Comparison of ENCODE assay signal across 8 cellular contexts in the genomic region with DNA sequence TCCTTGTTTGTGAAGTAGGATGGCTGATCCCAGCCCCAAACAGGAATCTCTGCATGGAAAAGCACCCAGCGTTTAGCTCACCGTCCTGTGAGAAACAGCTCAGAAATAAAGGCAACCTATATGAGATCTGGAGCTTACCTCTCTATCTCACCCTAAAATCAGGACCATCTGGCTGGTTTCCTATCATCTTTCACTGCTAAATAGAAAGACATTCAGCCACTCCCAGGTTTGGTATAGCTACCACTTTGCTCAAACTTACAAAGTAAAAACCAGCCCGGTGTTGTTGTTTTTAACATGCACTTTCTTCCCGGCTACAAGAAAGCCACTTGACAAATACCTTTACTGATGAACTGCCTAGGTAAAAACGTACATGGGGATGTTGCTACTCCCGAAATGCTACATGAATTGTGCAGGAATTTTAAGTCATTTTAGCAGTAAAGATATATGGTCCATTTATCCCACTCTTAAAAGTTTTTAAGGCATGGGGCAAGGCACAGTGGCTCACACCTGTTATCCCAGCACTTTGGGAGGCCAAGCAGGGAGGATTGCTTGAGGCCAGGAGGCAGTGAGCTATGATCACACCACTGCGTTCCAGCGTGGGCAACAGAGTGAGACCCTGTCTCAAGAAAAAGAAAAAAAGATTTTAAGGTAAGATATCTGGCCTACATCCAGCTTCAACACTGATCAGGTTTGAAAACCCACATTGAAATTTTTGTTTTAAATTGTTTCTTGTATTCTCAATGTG. TPM values are rescaled to one million over a fixed set of nuclear protein-coding genes. Genes with fewer than 3 reads are reported as not detected.
DNase-seq lines count a peak whose midpoint lies in the region; ATAC-seq and TF ChIP-seq lines count a peak whose summit lies in the region.

No MANE protein-coding gene starts in this region.

- H4K20me1 ChIP-seq in PC-3 (ENCODE audit: low read length): no peaks in the 10 kb centered on the region

- CTCF ChIA-PET in Calu3 (lab: Charles Lee): interaction anchor here (1.0 to 1.3 kb wide), 2 partner anchors 7 to 152 kb away, joined by 3 read pairs; a partner anchor contains a TSS
- CTCF ChIA-PET in PC-3 (lab: Charles Lee): no interaction called here

- no peaks in the 10 kb centered on the region for H3K4me1 Mint-ChIP-seq in Calu3 (ENCODE audit: low read depth, unreplicated experiment)

- H3K27ac ChIP-seq in PC-3 (ENCODE audit: low read length) (peak overlapping the region; percentile 80), ovary (peak overlapping the region in 1 of 2 donors; percentile 88)

- TF ChIP-seq CTCF in Calu3 (IDR thresholded peaks at IDR 0.05; ENCODE audit: unreplicated experiment) (no peak), PC-3 (conservative IDR thresholded peaks at IDR 0.05; ENCODE audit: low read depth, low read length) (no peak), epithelial cell of esophagus (IDR thresholded peaks at IDR 0.05; ENCODE audit: insufficient read depth, low read depth, low read length, missing control alignments) (no peak), ovary (IDR thresholded peaks at IDR 0.05) (no peak)

- peak overlapping the region; percentile 96 for H2AFZ ChIP-seq in PC-3 (ENCODE audit: low read length)

- peak overlapping the region; percentile 87 for H3K9ac ChIP-seq in PC-3 (ENCODE audit: low read length)

- H3K9me3 ChIP-seq in PC-3 (ENCODE audit: low read length) (no peaks in the 10 kb centered on the region), ovary (no peaks in the 10 kb centered on the region)

- H3K36me3 Mint-ChIP-seq in Calu3 (ENCODE audit: insufficient read depth, unreplicated experiment): peaks cover 21% of the 10 kb centered on the region

- WGBS in ovary, 3 donors: 41 to 42% (median 42%) methylated on average over 8 of the region's 8 CpGs

- H3K27me3 Mint-ChIP-seq in Calu3 (ENCODE audit: unreplicated experiment): no peaks in the 10 kb centered on the region

- TF ChIP-seq EP300 in ovary (IDR thresholded peaks at IDR 0.05): no peak

- H3K79me2 ChIP-seq in PC-3 (ENCODE audit: low read length): peaks cover 29% of the 10 kb centered on the region

- peaks cover 4% of the 10 kb centered on the region; the same call in 1 of the 2 replicates for H3K36me3 ChIP-seq in PC-3 (ENCODE audit: low read depth, low read length)
- no peaks in the 10 kb centered on the region for H3K36me3 ChIP-seq in ovary

- TSS peak; percentile 64 for BruUV-seq in Calu3 (replicated peaks; lab: Mats Ljungman, UMichigan)
- TSS peak; percentile 28 for BruUV-seq in PC-3 (replicated peaks; lab: Mats Ljungman, UMichigan)

- peaks cover 4% of the 10 kb centered on the region for H3F3A ChIP-seq in PC-3 (ENCODE audit: low read length, unreplicated experiment)

- DNase-seq in Calu3 (no peak), PC-3 (no peak), epithelial cell of esophagus (ENCODE audit: low read depth) (no peak), ovary (no peak), GDM1 (lab: John Stamatoyannopoulos, UW) (no peak), anterior cingulate cortex (lab: John Stamatoyannopoulos, UW) (no peak)
- DNase-seq in effector CD4-positive, alpha-beta T cell: no peak
- DNase-seq in activated effector memory CD4-positive, alpha-beta T cell treated with Interleukin-2 at 50 U/mL for 16 hours: no peak

- H3K4me1 ChIP-seq in PC-3 (ENCODE audit: insufficient read depth, low read length) (peaks cover 33% of the 10 kb centered on the region), ovary (ENCODE audit: insufficient read depth) (peaks cover 1% of the 10 kb centered on the region)

- H3K4me3 ChIP-seq in PC-3 (ENCODE audit: low read length): peak overlapping the region; percentile 84
- H3K4me3 ChIP-seq in epithelial cell of esophagus (ENCODE audit: low read length): peak overlapping the region; percentile 48
- peak overlapping the region; percentile 84 for H3K4me3 ChIP-seq in ovary

- peak overlapping the region; percentile 89 for H3K4me2 ChIP-seq in PC-3 (ENCODE audit: low read length)

- H3K9me3 Mint-ChIP-seq in Calu3 (ENCODE audit: low read depth, unreplicated experiment): no peaks in the 10 kb centered on the region

- peak overlapping the region; percentile 79 for H3K4me3 Mint-ChIP-seq in Calu3 (ENCODE audit: low read depth, unreplicated experiment)

- peak overlapping the region; percentile 86 for H3K27ac Mint-ChIP-seq in Calu3 (ENCODE audit: unreplicated experiment)

- intact Hi-C loops in Calu3 (cut with micrococcal nuclease; ENCODE audit: unreplicated experiment) (no loop called here), PC-3 (cut with micrococcal nuclease) (loop anchor here (5.0 kb wide), 1 partner anchor 130 kb away; no protein-coding TSS in a partner anchor), ovary (cut with DNase I) (loop anchor here in 2 of 4 donors (5.0 to 10.0 kb wide), 2 partner anchors 48 to 130 kb away; a partner anchor contains a TSS)

- H3K9me2 ChIP-seq in PC-3 (replicated peaks; ENCODE audit: low read length): no peaks in the 10 kb centered on the region

- ATAC-seq in PC-3: peak; percentile 6

- H3K27me3 ChIP-seq in PC-3 (ENCODE audit: low read length): no peaks in the 10 kb centered on the region
- no peaks in the 10 kb centered on the region for H3K27me3 ChIP-seq in ovary

- TF ChIP-seq POLR2A in ovary (IDR thresholded peaks at IDR 0.05): no peak

- POLR2A ChIA-PET in PC-3 (lab: Charles Lee; ENCODE audit: unreplicated experiment): no interaction called here

RNA-seq across cellular contexts. Expression of a gene that starts 1.0 kb away (rescaled TPM):
- total RNA-seq in Calu3 (2022) (27.3 and 28.4 TPM in 2 replicates), PC-3 (2014; rRNA removed) (14.4 and 18.4 TPM in 2 replicates), ovary (10 to 100 TPM; 25.2 to 53.0 (median 39.5) TPM)
- polyA plus RNA-seq in ovary: 10 to 100 TPM; 15.4 to 36.4 TPM

RNA-seq across cellular contexts. Expression of a gene that starts 51.7 kb away (rescaled TPM):
- total RNA-seq in Calu3 (2022): 0.17 and 0.39 TPM in 2 replicates
- 0.04 and 0.06 TPM in 2 replicates for total RNA-seq in PC-3 (2014; rRNA removed)
- 100 to 1,000 TPM in 5 of 7 donors, 10 to 100 TPM in 2; 61.9 to 265 (median 165) TPM for total RNA-seq in ovary
- polyA plus RNA-seq in ovary: 100 to 1,000 TPM in 1 of 2 donors, 10 to 100 TPM in 1; 54.8 to 121 TPM

Comparison
In these comparisons a context has a peak if more than half of its experiments do, and no peak if none do; other contexts are left out.
1. RNA of a gene that starts 51.7 kb away (total RNA-seq): 61.9 to 265 TPM in ovary; 0.17 to 0.39 TPM in Calu3 and 0.04 to 0.06 TPM in PC-3; every median in the first group is over 10 times any median in the second.
2. Peak in every context shown above with its lines, with median percentiles within 50 percentile points of each other: H3K4me3 ChIP-seq.